ENCODE assay signal across 10 cellular contexts in genomic region chr16:66984902-66985311, GRCh38. TPM values are rescaled to one million over a fixed set of nuclear protein-coding genes. Genes with fewer than 3 reads are reported as not detected.
DNase-seq lines count a peak whose midpoint lies in the region; ATAC-seq and TF ChIP-seq lines count a peak whose summit lies in the region.
"Had no signal": no experiment of that assay in that cellular context is flagged by ENCODE, and none has a peak within 500 bp of the region (broad histone marks: within the 10 kb centered on the region; RNA-seq: fewer than 3 reads in every experiment).

No MANE protein-coding gene starts in this region.

- no peak overlapping the region for H3K27ac ChIP-seq in CD4-positive, alpha-beta T cell (ENCODE audit: low read depth, low read length)

- H3K27me3 Mint-ChIP-seq in CD4-positive, alpha-beta T cell = no peaks in the 10 kb centered on the region
- no peaks in the 10 kb centered on the region for H3K27me3 Mint-ChIP-seq in activated CD4-positive, alpha-beta T cell treated with anti-CD3 and anti-CD28 coated beads, Interleukin-2, amount 10 ng/mL, durations not matched to agents 7 days and 5 days
- H3K27me3 Mint-ChIP-seq in activated naive CD4-positive, alpha-beta T cell treated with anti-CD3 and anti-CD28 coated beads, Interleukin-2, amount 10 ng/mL, durations not matched to agents 7 days and 5 days = no peaks in the 10 kb centered on the region

- ATAC-seq in CD4-positive, alpha-beta T cell (ENCODE audit: poor library complexity) = no peak
- no peak for ATAC-seq in GM19455 (IDR thresholded peaks at IDR 0.05; ENCODE audit: unreplicated experiment)

- peaks cover 15% of the 10 kb centered on the region for H3K4me1 Mint-ChIP-seq in CD4-positive, alpha-beta T cell (ENCODE audit: low read depth)
- H3K4me1 Mint-ChIP-seq in activated CD4-positive, alpha-beta T cell treated with anti-CD3 and anti-CD28 coated beads, Interleukin-2, amount 10 ng/mL, durations not matched to agents 7 days and 5 days = peaks cover 70% of the 10 kb centered on the region
- H3K4me1 Mint-ChIP-seq in activated naive CD4-positive, alpha-beta T cell treated with anti-CD3 and anti-CD28 coated beads, Interleukin-2, amount 10 ng/mL, durations not matched to agents 7 days and 5 days = peaks cover 82% of the 10 kb centered on the region

- POLR2A ChIA-PET in CD4-positive, alpha-beta T cell (lab: Charles Lee) = interaction anchor here (1.1 kb wide), 1 partner anchor 174 kb away, joined by 3 read pairs; no protein-coding TSS in a partner anchor
- POLR2A ChIA-PET in activated CD4-positive, alpha-beta T cell treated with anti-CD3 and anti-CD28 coated beads, Interleukin-2, amount 10 ng/mL, durations not matched to agents 7 days and 5 days (lab: Charles Lee) = interaction anchor here (2.0 kb wide), 1 partner anchor 29 kb away, joined by 6 read pairs; no protein-coding TSS in a partner anchor

- intact Hi-C loops in CD4-positive, alpha-beta T cell (cut with DNase I, micrococcal nuclease) = no loop called here

- peak overlapping the region; percentile 57 for H3K27ac Mint-ChIP-seq in CD4-positive, alpha-beta T cell
- H3K27ac Mint-ChIP-seq in activated CD4-positive, alpha-beta T cell treated with anti-CD3 and anti-CD28 coated beads, Interleukin-2, amount 10 ng/mL, durations not matched to agents 7 days and 5 days = peak overlapping the region; percentile 96
- peak overlapping the region; percentile 95 for H3K27ac Mint-ChIP-seq in activated naive CD4-positive, alpha-beta T cell treated with anti-CD3 and anti-CD28 coated beads, Interleukin-2, amount 10 ng/mL, durations not matched to agents 7 days and 5 days

- no peak overlapping the region for H3K4me3 ChIP-seq in foreskin fibroblast (ENCODE audit: low read depth in 1 of 2, low read length in 2 of 2)

- no peak overlapping the region for H3K4me3 Mint-ChIP-seq in CD4-positive, alpha-beta T cell
- peak overlapping the region; percentile 1 for H3K4me3 Mint-ChIP-seq in activated CD4-positive, alpha-beta T cell treated with anti-CD3 and anti-CD28 coated beads, Interleukin-2, amount 10 ng/mL, durations not matched to agents 7 days and 5 days
- no peak overlapping the region for H3K4me3 Mint-ChIP-seq in activated naive CD4-positive, alpha-beta T cell treated with anti-CD3 and anti-CD28 coated beads, Interleukin-2, amount 10 ng/mL, durations not matched to agents 7 days and 5 days

- no peaks in the 10 kb centered on the region for H3K27me3 ChIP-seq in CD4-positive, alpha-beta T cell (ENCODE audit: control insufficient read depth, insufficient read depth, low read length)

- H3K9me3 ChIP-seq in CD4-positive, alpha-beta T cell (ENCODE audit: control insufficient read depth, low read length) = no peaks in the 10 kb centered on the region

- TF ChIP-seq CTCF in CD4-positive, alpha-beta T cell (IDR thresholded peaks at IDR 0.05) = no peak
- no peak for TF ChIP-seq CTCF in foreskin fibroblast (IDR thresholded peaks at IDR 0.05; ENCODE audit: low read depth, low read length)

- H3K9me3 Mint-ChIP-seq in CD4-positive, alpha-beta T cell = no peaks in the 10 kb centered on the region
- H3K9me3 Mint-ChIP-seq in activated CD4-positive, alpha-beta T cell treated with anti-CD3 and anti-CD28 coated beads, Interleukin-2, amount 10 ng/mL, durations not matched to agents 7 days and 5 days = peaks cover 4% of the 10 kb centered on the region
- H3K9me3 Mint-ChIP-seq in activated naive CD4-positive, alpha-beta T cell treated with anti-CD3 and anti-CD28 coated beads, Interleukin-2, amount 10 ng/mL, durations not matched to agents 7 days and 5 days = no peaks in the 10 kb centered on the region

- H3K36me3 Mint-ChIP-seq in CD4-positive, alpha-beta T cell (ENCODE audit: low read depth) = no peaks in the 10 kb centered on the region
- H3K36me3 Mint-ChIP-seq in activated CD4-positive, alpha-beta T cell treated with anti-CD3 and anti-CD28 coated beads, Interleukin-2, amount 10 ng/mL, durations not matched to agents 7 days and 5 days (ENCODE audit: low read depth) = peaks cover 5% of the 10 kb centered on the region
- peaks cover 21% of the 10 kb centered on the region for H3K36me3 Mint-ChIP-seq in activated naive CD4-positive, alpha-beta T cell treated with anti-CD3 and anti-CD28 coated beads, Interleukin-2, amount 10 ng/mL, durations not matched to agents 7 days and 5 days

- peak in 1 of 10 experiments; percentile 30 for DNase-seq in CD4-positive, alpha-beta T cell
- DNase-seq in activated CD4-positive, alpha-beta T cell treated with anti-CD3 and anti-CD28 coated beads, Interleukin-2, amount 10 ng/mL, durations not matched to agents 7 days and 5 days = peak; percentile 64
- peak; percentile 74 for DNase-seq in activated naive CD4-positive, alpha-beta T cell treated with anti-CD3 and anti-CD28 coated beads, Interleukin-2, amount 10 ng/mL, durations not matched to agents 7 days and 5 days
- peak; percentile 58 for DNase-seq in stimulated activated CD4-positive, alpha-beta T cell treated with anti-CD3 and anti-CD28 coated beads, Interleukin-2, amount 100 ng/mL, for 4 hours (ENCODE audit: low read depth)
- DNase-seq in foreskin fibroblast = no peak
- no peak for DNase-seq in NCI-H1417 treated with DMSO at 0.1 percent for 48 hours (lab: John Stamatoyannopoulos, UW)
- DNase-seq in OCI-M2 (lab: John Stamatoyannopoulos, UW; ENCODE audit: unreplicated experiment) = no peak
- DNase-seq: DMS79 had no signal

- CTCF ChIA-PET in CD4-positive, alpha-beta T cell (lab: Charles Lee) = no interaction called here
- CTCF ChIA-PET in activated CD4-positive, alpha-beta T cell treated with anti-CD3 and anti-CD28 coated beads, Interleukin-2, amount 10 ng/mL, durations not matched to agents 7 days and 5 days (lab: Charles Lee) = interaction anchor here (0.6 to 2.7 kb wide), 10 partner anchors 10 to 465 kb away, joined by 3 to 16 read pairs (median 3); partner anchors contain the start of gene CES3
- CTCF ChIA-PET in activated naive CD4-positive, alpha-beta T cell treated with anti-CD3 and anti-CD28 coated beads, Interleukin-2, amount 10 ng/mL, durations not matched to agents 7 days and 5 days (lab: Charles Lee) = interaction anchor here (0.9 to 4.0 kb wide), 9 partner anchors 9 to 200 kb away, joined by 3 to 13 read pairs (median 4); no protein-coding TSS in a partner anchor

RNA-seq across cellular contexts. Expression of gene CES4A, which starts 3.5 kb away (rescaled TPM):
- total RNA-seq in CD4-positive, alpha-beta T cell = 10 to 100 TPM; 14.9 to 16.0 TPM
- 10 to 100 TPM; 28.9 to 30.5 TPM for total RNA-seq in activated CD4-positive, alpha-beta T cell treated with anti-CD3 and anti-CD28 coated beads, Interleukin-2, amount 10 ng/mL, durations not matched to agents 7 days and 5 days

RNA-seq across cellular contexts. Expression of gene CES3, which starts 23.8 kb away (rescaled TPM):
- 1 to 10 TPM; 1.1 to 1.3 TPM for total RNA-seq in CD4-positive, alpha-beta T cell
- total RNA-seq in activated CD4-positive, alpha-beta T cell treated with anti-CD3 and anti-CD28 coated beads, Interleukin-2, amount 10 ng/mL, durations not matched to agents 7 days and 5 days = 1 to 10 TPM; 5.9 to 6.4 TPM
- total RNA-seq: lung microvascular endothelial cell had no signal

RNA-seq across cellular contexts. Expression of gene CBFB, which starts 44.0 kb away (rescaled TPM):
- total RNA-seq in CD4-positive, alpha-beta T cell = 10 to 100 TPM; 58.8 to 59.6 TPM
- 100 to 1,000 TPM; 218 to 222 TPM for total RNA-seq in activated CD4-positive, alpha-beta T cell treated with anti-CD3 and anti-CD28 coated beads, Interleukin-2, amount 10 ng/mL, durations not matched to agents 7 days and 5 days

RNA-seq across cellular contexts. Expression of gene CES2, which starts 49.6 kb away (rescaled TPM):
- total RNA-seq in CD4-positive, alpha-beta T cell = 10 to 100 TPM; 59.3 to 62.6 TPM
- 10 to 100 TPM; 31.5 to 34.9 TPM for total RNA-seq in activated CD4-positive, alpha-beta T cell treated with anti-CD3 and anti-CD28 coated beads, Interleukin-2, amount 10 ng/mL, durations not matched to agents 7 days and 5 days

RNA-seq across cellular contexts. Expression of gene CIAO2B, which starts 50.7 kb away (rescaled TPM):
- 10 to 100 TPM; 58.6 to 70.4 TPM for total RNA-seq in CD4-positive, alpha-beta T cell
- total RNA-seq in activated CD4-positive, alpha-beta T cell treated with anti-CD3 and anti-CD28 coated beads, Interleukin-2, amount 10 ng/mL, durations not matched to agents 7 days and 5 days = 100 to 1,000 TPM in 1 of 2 experiments, 10 to 100 TPM in 1; 95.2 to 112 TPM

Comparison
In these comparisons a context has a peak if more than half of its experiments do, and no peak if none do; other contexts are left out.
1. DNase-seq: peak in activated CD4-positive, alpha-beta T cell treated with anti-CD3 and anti-CD28 coated beads, Interleukin-2, amount 10 ng/mL, durations not matched to agents 7 days and 5 days (single experiment), activated naive CD4-positive, alpha-beta T cell treated with anti-CD3 and anti-CD28 coated beads, Interleukin-2, amount 10 ng/mL, durations not matched to agents 7 days and 5 days (single experiment) and stimulated activated CD4-positive, alpha-beta T cell treated with anti-CD3 and anti-CD28 coated beads, Interleukin-2, amount 100 ng/mL, for 4 hours (single experiment); none in foreskin fibroblast (0 of 2), NCI-H1417 treated with DMSO at 0.1 percent for 48 hours (single experiment) and OCI-M2 (single experiment).
2. Peak in every context shown above with its lines, with median percentiles within 50 percentile points of each other: H3K27ac Mint-ChIP-seq.